ENCODE assay signal across 8 cellular contexts in the genomic region with DNA sequence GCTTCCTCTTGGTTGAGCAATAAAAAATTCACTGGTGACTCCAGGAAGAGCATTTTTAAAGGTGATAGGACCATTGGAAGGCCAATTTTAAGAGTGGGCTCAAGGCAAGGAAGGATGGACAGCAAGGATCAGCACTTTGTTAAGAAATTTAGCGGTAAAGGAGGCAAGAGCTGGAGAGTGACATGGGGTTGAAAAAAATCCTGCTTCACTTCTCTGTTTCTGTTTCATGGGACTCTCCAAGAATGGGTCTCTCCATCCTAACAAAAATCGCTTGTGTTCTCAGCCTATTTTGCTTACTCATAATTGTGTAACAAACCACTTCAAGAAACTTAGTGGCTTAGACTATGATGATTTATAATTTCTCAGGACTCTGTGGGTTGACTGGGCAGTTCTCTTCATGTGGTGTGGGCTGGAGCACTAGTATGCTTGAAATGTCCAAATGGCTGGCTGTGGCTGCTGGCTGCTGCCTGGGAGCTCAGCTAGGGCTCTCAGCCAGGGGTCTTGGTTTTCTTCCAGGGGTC. TPM values are rescaled to one million over a fixed set of nuclear protein-coding genes. Genes with fewer than 3 reads are reported as not detected.
A peak's percentile ranks its signal among the peaks of the same experiment; 100 is the strongest.
DNase-seq lines count a peak whose midpoint lies in the region; ATAC-seq and TF ChIP-seq lines count a peak whose summit lies in the region.
"Had no signal": no experiment of that assay in that cellular context is flagged by ENCODE, and none has a peak within 500 bp of the region (broad histone marks: within the 10 kb centered on the region; RNA-seq: fewer than 3 reads in every experiment).

No MANE protein-coding gene starts in this region.

- H3K9me3 ChIP-seq in stomach, result peaks cover 0 to 1% (median 0%) of the 10 kb centered on the region in 4 donors

- 72 to 91% (median 91%) methylated on average over 2 of the region's 2 CpGs for WGBS in stomach, 5 donors

- H3K4me1 ChIP-seq in stomach, result peaks cover 12 to 33% (median 21%) of the 10 kb centered on the region in 4 donors

- H3K4me3 ChIP-seq in choroid plexus epithelial cell (ENCODE audit: low read depth, low read length) (no peak overlapping the region), stomach (no peak overlapping the region)

- no peak for TF ChIP-seq POLR2A in stomach (IDR thresholded peaks at IDR 0.05)

- TF ChIP-seq EP300 in stomach (IDR thresholded peaks at IDR 0.05), result no peak

- H3K36me3 ChIP-seq in stomach, result no peaks in the 10 kb centered on the region

- ATAC-seq in GM21390 (IDR thresholded peaks at IDR 0.05; ENCODE audit: unreplicated experiment), result peak; percentile 38
- ATAC-seq: T-cell had no signal

- no peak for TF ChIP-seq CTCF in choroid plexus epithelial cell (conservative IDR thresholded peaks at IDR 0.05; ENCODE audit: low read depth, low read length)
- TF ChIP-seq CTCF in stomach (IDR thresholded peaks at IDR 0.05), result no peak

- intact Hi-C loops in stomach (cut with DNase I; ENCODE audit: low total_unique reads), result no loop called here

- DNase-seq in NCI-H226, result peak; percentile 76
- DNase-seq in choroid plexus epithelial cell (ENCODE audit: low read depth), result peak; percentile 94
- no peak for DNase-seq in stomach
- no peak for DNase-seq in NCI-H2171 (lab: John Stamatoyannopoulos, UW)
- DNase-seq in stimulated activated naive CD4-positive, alpha-beta T cell (lab: John Stamatoyannopoulos, UW), result no peak
- DNase-seq in NCI-H2196 (lab: John Stamatoyannopoulos, UW; ENCODE audit: unreplicated experiment), result no peak
- DNase-seq: T-cell had no signal

- H3K27ac ChIP-seq in stomach, result peak overlapping the region; percentile 20 to 89 (median 82)

- H3K27me3 ChIP-seq in stomach, result no peaks in the 10 kb centered on the region

RNA-seq across cellular contexts. Expression of a gene that starts 59.8 kb away (rescaled TPM):
- 100 to 1,000 TPM in 1 of 5 donors, 10 to 100 TPM in 4; 23.3 to 209 (median 29.0) TPM for total RNA-seq in stomach
- 10 to 100 TPM in 2 of 3 donors, 1 to 10 TPM in 1; 5.4 to 13.9 (median 10.3) TPM for polyA plus RNA-seq in stomach

Comparison
In these comparisons a context has a peak if more than half of its experiments do, and no peak if none do; other contexts are left out.
1. DNase-seq: peak in NCI-H226 (single experiment) and choroid plexus epithelial cell (single experiment); none in stomach (single experiment), NCI-H2171 (single experiment), stimulated activated naive CD4-positive, alpha-beta T cell (0 of 6) and NCI-H2196 (single experiment).